Comparison of ENCODE assay signal across 21 cellular contexts in the genomic region with DNA sequence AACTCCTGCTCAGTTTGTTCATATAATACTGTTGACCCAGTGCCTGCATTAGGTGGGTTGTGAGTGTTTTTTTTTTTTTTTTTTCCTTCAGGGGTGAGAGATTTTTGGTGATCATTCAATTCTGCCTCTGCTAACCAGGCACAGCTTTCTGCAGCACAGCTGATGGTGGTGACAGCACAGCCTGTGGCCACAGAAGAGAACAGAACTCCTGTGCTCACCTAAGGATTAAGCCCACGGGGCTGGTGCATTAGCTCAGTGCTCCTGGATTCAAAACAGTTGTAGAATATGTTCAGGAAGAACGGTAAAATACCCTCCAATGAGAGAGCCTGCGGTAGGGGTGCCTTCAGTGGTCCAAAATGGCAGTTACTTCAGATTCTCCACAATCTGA. TPM values are rescaled to one million over a fixed set of nuclear protein-coding genes. Genes with fewer than 3 reads are reported as not detected.
"Had no signal": no experiment of that assay in that cellular context is flagged by ENCODE, and none has a peak within 500 bp of the region (broad histone marks: within the 10 kb centered on the region; RNA-seq: fewer than 3 reads in every experiment).

No MANE protein-coding gene starts in this region.

- H3K36me3 ChIP-seq: heart right ventricle, right atrium auricular region, transverse colon, vagina had no signal

- H3K9me3 ChIP-seq: body of pancreas, heart right ventricle, right atrium auricular region, transverse colon, vagina had no signal

- H3K27me3 ChIP-seq: body of pancreas, heart right ventricle, right atrium auricular region, transverse colon, vagina had no signal

- H3K9me3 Mint-ChIP-seq: activated B cell treated with CpG ODN at 0.5 μM for 24 hours; activated CD8-positive, alpha-beta T cell treated with anti-CD3 and anti-CD28 coated beads for 36 hours; activated T-helper 17 cell treated with anti-CD3 and anti-CD28 coated beads, Interleukin-2, amount 50 U/mL, for 72 hours; effector memory CD8-positive, alpha-beta T cell; memory B cell; natural killer cell; stimulated activated naive CD8-positive, alpha-beta T cell treated with anti-CD3 and anti-CD28 coated beads, Interleukin-15, Interleukin-2, amounts not matched to agents 100 ng/mL and 50 ng/mL, for 24 hours had no signal

- H3K4me3 Mint-ChIP-seq: activated B cell treated with CpG ODN at 0.5 μM for 24 hours; activated CD8-positive, alpha-beta T cell treated with anti-CD3 and anti-CD28 coated beads for 36 hours; activated T-helper 17 cell treated with anti-CD3 and anti-CD28 coated beads, Interleukin-2, amount 50 U/mL, for 72 hours; effector memory CD8-positive, alpha-beta T cell; memory B cell; natural killer cell; stimulated activated naive CD8-positive, alpha-beta T cell treated with anti-CD3 and anti-CD28 coated beads, Interleukin-15, Interleukin-2, amounts not matched to agents 100 ng/mL and 50 ng/mL, for 24 hours had no signal

- H3K27ac Mint-ChIP-seq: activated B cell treated with CpG ODN at 0.5 μM for 24 hours; activated CD8-positive, alpha-beta T cell treated with anti-CD3 and anti-CD28 coated beads for 36 hours; activated T-helper 17 cell treated with anti-CD3 and anti-CD28 coated beads, Interleukin-2, amount 50 U/mL, for 72 hours; effector memory CD8-positive, alpha-beta T cell; memory B cell; natural killer cell; progenitor cell of endocrine pancreas; stimulated activated naive CD8-positive, alpha-beta T cell treated with anti-CD3 and anti-CD28 coated beads, Interleukin-15, Interleukin-2, amounts not matched to agents 100 ng/mL and 50 ng/mL, for 24 hours had no signal

- H3K27ac ChIP-seq: heart right ventricle, right atrium auricular region, skin epidermis, transverse colon, vagina had no signal

- H3K4me1 Mint-ChIP-seq: activated B cell treated with CpG ODN at 0.5 μM for 24 hours, natural killer cell had no signal

- DNase-seq: activated B cell treated with CpG ODN at 0.5 μM for 24 hours; activated CD4-positive, alpha-beta T cell treated with anti-CD3 and anti-CD28 coated beads for 48 hours; activated CD8-positive, alpha-beta T cell treated with anti-CD3 and anti-CD28 coated beads for 36 hours; activated naive CD4-positive, alpha-beta T cell treated with Interleukin-2 at 50 U/mL for 16 hours; activated T-cell treated with anti-CD3 and anti-CD28 coated beads, Interleukin-2, amount 50 U/mL, for 1 hour; effector memory CD8-positive, alpha-beta T cell; foreskin melanocyte; heart right ventricle; natural killer cell; nucleus accumbens; stimulated activated CD4-positive, alpha-beta T cell treated with anti-CD3 and anti-CD28 coated beads, Interleukin-15, amount 100 ng/mL, for 24 hours; stimulated activated CD4-positive, alpha-beta T cell treated with anti-CD3 and anti-CD28 coated beads, Interleukin-2, amount 100 ng/mL, for 48 hours; transverse colon had no signal

- H3K36me3 Mint-ChIP-seq: natural killer cell had no signal

- H3K27me3 Mint-ChIP-seq: activated B cell treated with CpG ODN at 0.5 μM for 24 hours; activated CD8-positive, alpha-beta T cell treated with anti-CD3 and anti-CD28 coated beads for 36 hours; activated T-helper 17 cell treated with anti-CD3 and anti-CD28 coated beads, Interleukin-2, amount 50 U/mL, for 72 hours; effector memory CD8-positive, alpha-beta T cell; memory B cell; progenitor cell of endocrine pancreas; stimulated activated naive CD8-positive, alpha-beta T cell treated with anti-CD3 and anti-CD28 coated beads, Interleukin-15, Interleukin-2, amounts not matched to agents 100 ng/mL and 50 ng/mL, for 24 hours had no signal

- H3K4me3 ChIP-seq: body of pancreas, heart right ventricle, right atrium auricular region, skin epidermis, transverse colon, vagina had no signal

- ATAC-seq: activated CD8-positive, alpha-beta T cell treated with anti-CD3 and anti-CD28 coated beads for 36 hours; activated T-helper 17 cell treated with anti-CD3 and anti-CD28 coated beads, Interleukin-2, amount 50 U/mL, for 72 hours; body of pancreas; effector memory CD8-positive, alpha-beta T cell; natural killer cell had no signal

RNA-seq across cellular contexts. Expression of a gene that starts 42.2 kb away (rescaled TPM):
- total RNA-seq: activated B cell treated with CpG ODN at 0.5 μM for 24 hours; activated CD8-positive, alpha-beta T cell treated with anti-CD3 and anti-CD28 coated beads for 36 hours; natural killer cell; vagina had no signal
